In genomic region chr17:5111402-5112204, GRCh38 we compare ENCODE assay signal across 8 cellular contexts. TPM values are rescaled to one million over a fixed set of nuclear protein-coding genes. Genes with fewer than 3 reads are reported as not detected.
DNase-seq lines count a peak whose midpoint lies in the region; ATAC-seq lines count a peak whose summit lies in the region.

Gene ZNF232 (minus strand): TSS chr17:5111878. CDS start chr17:5111822, 56 bp downstream.

- peak; percentile 74 for ATAC-seq in HG03460 (IDR thresholded peaks at IDR 0.05; ENCODE audit: unreplicated experiment)
- peak; percentile 98 for ATAC-seq in left lobe of liver

- DNase-seq in AML-193 (lab: John Stamatoyannopoulos, UW) = peak; percentile 47 to 65
- DNase-seq in GM19238 (ENCODE audit: insufficient read length, low spot score) = peak; percentile 95
- DNase-seq in NCI-H526 treated with DMSO at 0.1 percent for 48 hours (lab: John Stamatoyannopoulos, UW) = peak; percentile 85
- peak; percentile 88 for DNase-seq in activated CD4-positive, alpha-beta T cell treated with anti-CD3 and anti-CD28 coated beads, Interleukin-2, amount 50 U/mL, for 1 hour
- peak; percentile 92 for DNase-seq in dedifferentiated amniotic fluid mesenchymal stem cell (ENCODE audit: extremely low spot score)
- DNase-seq in left lobe of liver (ENCODE audit: low spot score) = peak; percentile 97
- DNase-seq in stimulated activated CD4-positive, alpha-beta T cell treated with anti-CD3 and anti-CD28 coated beads, Interleukin-2, amount 100 ng/mL, for 24 hours = peak; percentile 92 to 96

RNA-seq across cellular contexts. Expression of gene ZNF232, which starts in this region (rescaled TPM):
- 5.3 TPM for total RNA-seq in left lobe of liver

Comparison
In these comparisons a context has a peak if more than half of its experiments do, and no peak if none do; other contexts are left out.
1. Peak in every context shown above with its lines: DNase-seq and ATAC-seq.